Comparison of ENCODE assay signal across 8 cellular contexts in genomic region chr7:97004931-97005763, GRCh38. TPM values are rescaled to one million over a fixed set of nuclear protein-coding genes. Genes with fewer than 3 reads are reported as not detected.
DNase-seq lines count a peak whose midpoint lies in the region; ATAC-seq lines count a peak whose summit lies in the region.

DLX6 (plus strand) TSS chr7:97005553; CDS start chr7:97005978, 425 bp downstream.

- POLR2A ChIA-PET in activated CD4-positive, alpha-beta memory T cell treated with anti-CD3 and anti-CD28 coated beads, Interleukin-2, amount 10 ng/mL, durations not matched to agents 7 days and 5 days (lab: Charles Lee) = no interaction called here

- peak; percentile 72 for DNase-seq in activated CD4-positive, alpha-beta T cell treated with anti-CD3 and anti-CD28 coated beads for 48 hours
- DNase-seq in activated CD4-positive, alpha-beta T cell treated with anti-CD3 and anti-CD28 coated beads for 1 hour = no peak
- DNase-seq in NCI-H2029 (lab: John Stamatoyannopoulos, UW) (peak; percentile 93), germinal center (ENCODE audit: low spot score) (peak; percentile 36), putamen (ENCODE audit: low spot score) (peak; percentile 86)
- peak; percentile 37 for DNase-seq in activated CD4-positive, alpha-beta memory T cell treated with anti-CD3 and anti-CD28 coated beads, Interleukin-2, amount 10 ng/mL, durations not matched to agents 7 days and 5 days

- no peak for ATAC-seq in HG02840 (IDR thresholded peaks at IDR 0.05; ENCODE audit: low FRiP score, unreplicated experiment)
- ATAC-seq in HG02970 (IDR thresholded peaks at IDR 0.05; ENCODE audit: low FRiP score, unreplicated experiment) = no peak

- H3K36me3 Mint-ChIP-seq in activated CD4-positive, alpha-beta memory T cell treated with anti-CD3 and anti-CD28 coated beads, Interleukin-2, amount 10 ng/mL, durations not matched to agents 7 days and 5 days (ENCODE audit: low read depth) = peaks cover 4% of the 10 kb centered on the region

- peaks cover 2% of the 10 kb centered on the region for H3K9me3 Mint-ChIP-seq in activated CD4-positive, alpha-beta memory T cell treated with anti-CD3 and anti-CD28 coated beads, Interleukin-2, amount 10 ng/mL, durations not matched to agents 7 days and 5 days

- CTCF ChIA-PET in activated CD4-positive, alpha-beta memory T cell treated with anti-CD3 and anti-CD28 coated beads, Interleukin-2, amount 10 ng/mL, durations not matched to agents 7 days and 5 days (lab: Charles Lee) = interaction anchor here (0.8 kb wide), 1 partner anchor 9 kb away, joined by 3 read pairs; no protein-coding TSS in a partner anchor

- peaks cover 82% of the 10 kb centered on the region for H3K27me3 Mint-ChIP-seq in activated CD4-positive, alpha-beta memory T cell treated with anti-CD3 and anti-CD28 coated beads, Interleukin-2, amount 10 ng/mL, durations not matched to agents 7 days and 5 days

- H3K27ac Mint-ChIP-seq in activated CD4-positive, alpha-beta memory T cell treated with anti-CD3 and anti-CD28 coated beads, Interleukin-2, amount 10 ng/mL, durations not matched to agents 7 days and 5 days = no peak within 1 kb of the TSS

- H3K4me3 Mint-ChIP-seq in activated CD4-positive, alpha-beta memory T cell treated with anti-CD3 and anti-CD28 coated beads, Interleukin-2, amount 10 ng/mL, durations not matched to agents 7 days and 5 days = peak within 1 kb of the TSS; percentile 56

- H3K4me1 Mint-ChIP-seq in activated CD4-positive, alpha-beta memory T cell treated with anti-CD3 and anti-CD28 coated beads, Interleukin-2, amount 10 ng/mL, durations not matched to agents 7 days and 5 days = peaks cover 9% of the 10 kb centered on the region

RNA-seq across cellular contexts. Expression of gene DLX6, which starts in this region (rescaled TPM):
- total RNA-seq in activated CD4-positive, alpha-beta memory T cell treated with anti-CD3 and anti-CD28 coated beads, Interleukin-2, amount 10 ng/mL, durations not matched to agents 7 days and 5 days = not detected

Comparison
In these comparisons a context has a peak if more than half of its experiments do, and no peak if none do; other contexts are left out.
1. Peak in DNase-seq in activated CD4-positive, alpha-beta memory T cell treated with anti-CD3 and anti-CD28 coated beads, Interleukin-2, amount 10 ng/mL, durations not matched to agents 7 days and 5 days; RNA of the gene not detected or under 1 TPM.